1 cellular context compared by ENCODE assay signal in the genomic region with DNA sequence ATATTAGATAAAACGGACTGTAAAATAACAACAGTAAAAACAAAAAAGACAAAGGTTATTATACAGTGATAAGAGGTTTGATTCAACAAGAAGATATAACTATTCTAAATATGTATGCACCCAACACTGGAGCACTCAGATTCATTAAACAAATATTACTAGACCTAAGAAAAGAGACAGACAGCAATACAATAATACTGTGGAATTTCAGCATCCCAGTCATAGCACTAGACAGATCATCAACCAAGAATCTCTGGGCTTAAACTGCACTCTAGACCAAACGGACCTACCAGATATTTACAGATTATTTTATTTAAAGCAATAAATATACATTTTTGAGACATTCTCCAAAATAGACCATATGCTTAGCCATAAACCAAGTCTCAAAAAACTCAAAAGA.
TF ChIP-seq lines count a peak whose summit lies in the region.

No MANE protein-coding gene starts in this region.

TF ChIP-seq in IMR-90, 13 proteins besides CTCF, POLR2A, EP300 and RAD21 (continued from another document):
- no peak for TF ChIP-seq CHD1 (IDR thresholded peaks at IDR 0.05; ENCODE audit: low read depth, low read length)
- no peak for TF ChIP-seq BHLHE40 (IDR thresholded peaks at IDR 0.05; ENCODE audit: low read depth, low read length)
- TF ChIP-seq, protein P1, sequence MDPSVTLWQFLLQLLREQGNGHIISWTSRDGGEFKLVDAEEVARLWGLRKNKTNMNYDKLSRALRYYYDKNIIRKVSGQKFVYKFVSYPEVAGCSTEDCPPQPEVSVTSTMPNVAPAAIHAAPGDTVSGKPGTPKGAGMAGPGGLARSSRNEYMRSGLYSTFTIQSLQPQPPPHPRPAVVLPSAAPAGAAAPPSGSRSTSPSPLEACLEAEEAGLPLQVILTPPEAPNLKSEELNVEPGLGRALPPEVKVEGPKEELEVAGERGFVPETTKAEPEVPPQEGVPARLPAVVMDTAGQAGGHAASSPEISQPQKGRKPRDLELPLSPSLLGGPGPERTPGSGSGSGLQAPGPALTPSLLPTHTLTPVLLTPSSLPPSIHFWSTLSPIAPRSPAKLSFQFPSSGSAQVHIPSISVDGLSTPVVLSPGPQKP (IDR thresholded peaks at IDR 0.05; ENCODE audit: borderline replicate concordance, low read depth, low read length) = no peak
- TF ChIP-seq MXI1 (IDR thresholded peaks at IDR 0.05; ENCODE audit: borderline replicate concordance, low read depth, low read length) = no peak
- TF ChIP-seq NFE2L2 (IDR thresholded peaks at IDR 0.05; ENCODE audit: low read depth, low read length) = no peak
- TF ChIP-seq, protein P2, sequence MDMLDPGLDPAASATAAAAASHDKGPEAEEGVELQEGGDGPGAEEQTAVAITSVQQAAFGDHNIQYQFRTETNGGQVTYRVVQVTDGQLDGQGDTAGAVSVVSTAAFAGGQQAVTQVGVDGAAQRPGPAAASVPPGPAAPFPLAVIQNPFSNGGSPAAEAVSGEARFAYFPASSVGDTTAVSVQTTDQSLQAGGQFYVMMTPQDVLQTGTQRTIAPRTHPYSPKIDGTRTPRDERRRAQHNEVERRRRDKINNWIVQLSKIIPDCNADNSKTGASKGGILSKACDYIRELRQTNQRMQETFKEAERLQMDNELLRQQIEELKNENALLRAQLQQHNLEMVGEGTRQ (IDR thresholded peaks at IDR 0.05; ENCODE audit: low read depth, low read length) = no peak
